1 cellular context compared by ENCODE assay signal in genomic region chr2:160156084-160156483, GRCh38.
TF ChIP-seq lines count a peak whose summit lies in the region.

No MANE protein-coding gene starts in this region.

TF ChIP-seq in SK-N-SH, 30 proteins besides CTCF, POLR2A, EP300 and RAD21 (continued from another document):
- TF ChIP-seq, protein P1, sequence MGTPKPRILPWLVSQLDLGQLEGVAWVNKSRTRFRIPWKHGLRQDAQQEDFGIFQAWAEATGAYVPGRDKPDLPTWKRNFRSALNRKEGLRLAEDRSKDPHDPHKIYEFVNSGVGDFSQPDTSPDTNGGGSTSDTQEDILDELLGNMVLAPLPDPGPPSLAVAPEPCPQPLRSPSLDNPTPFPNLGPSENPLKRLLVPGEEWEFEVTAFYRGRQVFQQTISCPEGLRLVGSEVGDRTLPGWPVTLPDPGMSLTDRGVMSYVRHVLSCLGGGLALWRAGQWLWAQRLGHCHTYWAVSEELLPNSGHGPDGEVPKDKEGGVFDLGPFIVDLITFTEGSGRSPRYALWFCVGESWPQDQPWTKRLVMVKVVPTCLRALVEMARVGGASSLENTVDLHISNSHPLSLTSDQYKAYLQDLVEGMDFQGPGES (IDR thresholded peaks at IDR 0.05; ENCODE audit: low read depth, low read length), result no peak
- TF ChIP-seq NFIC (IDR thresholded peaks at IDR 0.05; ENCODE audit: borderline replicate concordance), result no peak
- TF ChIP-seq EZH2phosphoT487 (IDR thresholded peaks at IDR 0.05; ENCODE audit: borderline replicate concordance, low read depth), result no peak
- no peak for TF ChIP-seq USF1 (IDR thresholded peaks at IDR 0.05; ENCODE audit: borderline replicate concordance, low read depth)
- TF ChIP-seq TCF12 (IDR thresholded peaks at IDR 0.05), result no peak
- no peak for TF ChIP-seq POLR2AphosphoS5 (IDR thresholded peaks at IDR 0.05; ENCODE audit: low read depth, low read length)
- no peak for TF ChIP-seq REST (IDR thresholded peaks at IDR 0.05; ENCODE audit: low read depth, low read length)
- TF ChIP-seq YY1 (IDR thresholded peaks at IDR 0.05; ENCODE audit: low read depth), result no peak
